8 cellular contexts compared by ENCODE assay signal in genomic region chr19:3575260-3575741, GRCh38. TPM values are rescaled to one million over a fixed set of nuclear protein-coding genes. Genes with fewer than 3 reads are reported as not detected.
DNase-seq lines count a peak whose midpoint lies in the region; ATAC-seq and TF ChIP-seq lines count a peak whose summit lies in the region.
"Had no signal": no experiment of that assay in that cellular context is flagged by ENCODE, and none has a peak within 500 bp of the region (broad histone marks: within the 10 kb centered on the region; RNA-seq: fewer than 3 reads in every experiment).

No MANE protein-coding gene starts in this region.

- H2BK120ac ChIP-seq in IMR-90 (ENCODE audit: low read depth, low read length): no peak overlapping the region

- peaks cover 10% of the 10 kb centered on the region for H3K9me1 ChIP-seq in IMR-90 (ENCODE audit: insufficient read depth, low read length)

- no peak overlapping the region for H2AFZ ChIP-seq in IMR-90 (replicated peaks; ENCODE audit: low read length, poor library complexity)

- H3K18ac ChIP-seq in IMR-90 (ENCODE audit: low read depth, low read length): no peak overlapping the region

- H4K8ac ChIP-seq in IMR-90 (ENCODE audit: low read depth in 2 of 2, low read length in 2 of 2): no peak overlapping the region

- intact Hi-C loops in IMR-90 (cut with micrococcal nuclease): no loop called here
- intact Hi-C loops in activated CD4-positive, alpha-beta memory T cell treated with anti-CD3 and anti-CD28 coated beads for 36 hours (cut with micrococcal nuclease): loop anchor here (10.0 kb wide), 1 partner anchor 490 kb away; the partner anchor contains the start of gene ZBTB7A

- H3K27ac Mint-ChIP-seq in activated CD4-positive, alpha-beta memory T cell treated with anti-CD3 and anti-CD28 coated beads for 36 hours: no peak overlapping the region

- no peak overlapping the region for H4K91ac ChIP-seq in IMR-90 (ENCODE audit: insufficient read depth, low read depth, low read length)

- H3K9ac ChIP-seq in IMR-90 (ENCODE audit: low read depth, low read length): no peak overlapping the region

- H2AK9ac ChIP-seq in IMR-90 (replicated peaks; ENCODE audit: low read depth, low read length, poor library complexity): peak overlapping the region; percentile 15

- ATAC-seq in IMR-90 (ENCODE audit: low read depth): no peak

- no peaks in the 10 kb centered on the region for H3K27me3 ChIP-seq in IMR-90 (ENCODE audit: control insufficient read depth, insufficient read depth, low read length)

- H2BK20ac ChIP-seq in IMR-90 (ENCODE audit: low read depth, low read length): no peak overlapping the region

- dilution Hi-C loops in IMR-90 (cut with HindIII; ENCODE audit: low sequenced_read_pairs, unreplicated experiment): no loop called here

- H3K4me3 Mint-ChIP-seq in activated CD4-positive, alpha-beta memory T cell treated with anti-CD3 and anti-CD28 coated beads for 36 hours: no peak overlapping the region

- H3K79me1 ChIP-seq in IMR-90 (ENCODE audit: low read depth in 1 of 2, low read length in 2 of 2): peaks cover 7 to 22% of the 10 kb centered on the region in 2 experiments; a peak in 3 of 4 replicates

- no peak overlapping the region for H3K23ac ChIP-seq in IMR-90 (ENCODE audit: low read depth, low read length)

- H3K27me3 Mint-ChIP-seq in activated CD4-positive, alpha-beta memory T cell treated with anti-CD3 and anti-CD28 coated beads for 36 hours: no peaks in the 10 kb centered on the region

- H3K14ac ChIP-seq in IMR-90 (replicated peaks; ENCODE audit: low read depth, low read length): no peak overlapping the region

- no peak overlapping the region; the same call in 1 of the 2 replicates for H2AK5ac ChIP-seq in IMR-90 (ENCODE audit: low read depth, low read length)

- no peak overlapping the region for H2BK15ac ChIP-seq in IMR-90 (ENCODE audit: low read depth, low read length)

- TF ChIP-seq RAD21 in IMR-90 (IDR thresholded peaks at IDR 0.05; ENCODE audit: low read length): peak; percentile 27; the same call in 1 of the 2 replicates

- H3K4me2 ChIP-seq in IMR-90 (ENCODE audit: low read depth, low read length): no peak overlapping the region

- no peak overlapping the region for H3K4ac ChIP-seq in IMR-90 (ENCODE audit: low read depth, low read length)

- H3K4me1 ChIP-seq in IMR-90 (ENCODE audit: control insufficient read depth, insufficient read depth, low read length): no peaks in the 10 kb centered on the region

- POLR2A ChIA-PET in IMR-90 (lab: Charles Lee; ENCODE audit: unreplicated experiment): no interaction called here
- POLR2A ChIA-PET in activated CD4-positive, alpha-beta memory T cell treated with anti-CD3 and anti-CD28 coated beads for 36 hours (lab: Charles Lee): no interaction called here

- H3K4me3 ChIP-seq in IMR-90 (ENCODE audit: insufficient read depth, low read depth, low read length): no peak overlapping the region

- no peaks in the 10 kb centered on the region for H3K9me3 Mint-ChIP-seq in activated CD4-positive, alpha-beta memory T cell treated with anti-CD3 and anti-CD28 coated beads for 36 hours

- H2BK5ac ChIP-seq in IMR-90 (ENCODE audit: low read depth, low read length, poor library complexity, severe bottlenecking): no peak overlapping the region

- peaks cover 15% of the 10 kb centered on the region; the same call in 1 of the 2 replicates for H3K36me3 ChIP-seq in IMR-90 (ENCODE audit: control insufficient read depth, insufficient read depth, low read length)

- H4K20me1 ChIP-seq in IMR-90 (ENCODE audit: insufficient read depth, low read length): peaks cover 11% of the 10 kb centered on the region; the same call in 1 of the 2 replicates

- DNase-seq in EH (ENCODE audit: low read depth) (peak; percentile 23), IMR-90 (peak; percentile 16), medulla oblongata (ENCODE audit: extremely low spot score) (peak; percentile 15), A172 (ENCODE audit: low spot score) (no peak), AG20443 (ENCODE audit: low spot score) (no peak), NCI-H510A (lab: John Stamatoyannopoulos, UW) (no peak)
- DNase-seq in activated CD4-positive, alpha-beta memory T cell treated with anti-CD3 and anti-CD28 coated beads for 36 hours: peak; percentile 42
- DNase-seq: NCI-H1105 treated with DMSO at 0.1 percent for 48 hours had no signal

- peaks cover 13% of the 10 kb centered on the region for H3K36me3 Mint-ChIP-seq in activated CD4-positive, alpha-beta memory T cell treated with anti-CD3 and anti-CD28 coated beads for 36 hours

- H3K56ac ChIP-seq in IMR-90 (ENCODE audit: extremely low read depth, insufficient read depth, low read length): no peak overlapping the region

- TF ChIP-seq POLR2A in IMR-90 (IDR thresholded peaks at IDR 0.05; ENCODE audit: low read depth, low read length): no peak

- no peak overlapping the region for H4K5ac ChIP-seq in IMR-90 (ENCODE audit: low read depth, low read length)

- peaks cover 10% of the 10 kb centered on the region for H3K4me1 Mint-ChIP-seq in activated CD4-positive, alpha-beta memory T cell treated with anti-CD3 and anti-CD28 coated beads for 36 hours (ENCODE audit: low read depth)

- CTCF ChIA-PET in IMR-90 (lab: Yijun Ruan, JAX): no interaction called here
- CTCF ChIA-PET in activated CD4-positive, alpha-beta memory T cell treated with anti-CD3 and anti-CD28 coated beads for 36 hours (lab: Charles Lee): interaction anchor here (1.0 to 1.5 kb wide), 3 partner anchors 18 to 29 kb away, joined by 3 to 4 read pairs (median 3); partner anchors contain the start of gene MFSD12

- WGBS in IMR-90 (ENCODE audit: extremely low coverage in 2 of 2, insufficient read length in 1 of 2), 2 experiments: 96% methylated on average over 7 of the region's 19 CpGs; no CpG with 5 or more reads in 1 of the 2 experiments

- no peak overlapping the region for H3K27ac ChIP-seq in IMR-90 (ENCODE audit: insufficient read depth, low read length)

- in situ Hi-C loops in IMR-90 (cut with MboI; ENCODE audit: low sequenced_read_pairs): no loop called here

- 0 out of 2 replicates have a peak, but pooled peaks have one; percentile 22 for TF ChIP-seq CTCF in IMR-90 (conservative IDR thresholded peaks at IDR 0.05; ENCODE audit: low read depth, low read length)

- H3K9me3 ChIP-seq in IMR-90 (ENCODE audit: control insufficient read depth, insufficient read depth, low read length): no peaks in the 10 kb centered on the region

- no TSS peak for BruUV-seq in IMR-90 (replicated peaks; lab: Mats Ljungman, UMichigan)

TF ChIP-seq in IMR-90, 13 proteins besides CTCF, POLR2A, EP300 and RAD21 (continues in another document):
- no peak for TF ChIP-seq MAZ (IDR thresholded peaks at IDR 0.05; ENCODE audit: borderline replicate concordance, low read depth, low read length)
- no peak for TF ChIP-seq FOS (IDR thresholded peaks at IDR 0.05; ENCODE audit: low read depth, low read length)
- no peak for TF ChIP-seq CHD1 (IDR thresholded peaks at IDR 0.05; ENCODE audit: low read depth, low read length)
- TF ChIP-seq RFX5 (IDR thresholded peaks at IDR 0.05; ENCODE audit: low read depth, low read length): no peak
- TF ChIP-seq MAFK (IDR thresholded peaks at IDR 0.05; ENCODE audit: low read depth, low read length): no peak
- no peak for TF ChIP-seq ELK1 (IDR thresholded peaks at IDR 0.05; ENCODE audit: borderline replicate concordance, low read depth, low read length)

RNA-seq across cellular contexts. Expression of gene HMG20B, which starts 2.6 kb away (rescaled TPM):
- total RNA-seq in IMR-90 (2012; rRNA removed): 57.5 and 59.4 TPM in 2 replicates
- 63.8 and 76.9 TPM in 2 replicates for polyA plus RNA-seq in IMR-90 (2012; rRNA removed)
- 51.1 and 68.0 TPM in 2 replicates for polyA plus RNA-seq in IMR-90 (2012; cell fraction: cytosol; rRNA removed)
- polyA plus RNA-seq in IMR-90 (2012; cell fraction: nucleus; rRNA removed; ENCODE audit: low replicate concordance): 196 and 342 TPM in 2 replicates
- total RNA-seq in activated CD4-positive, alpha-beta memory T cell treated with anti-CD3 and anti-CD28 coated beads for 36 hours: 10 to 100 TPM; 68.1 to 78.5 TPM
- total RNA-seq in A172 (2014; rRNA removed; shearing (Covaris generic)): 224 and 260 TPM in 2 replicates

RNA-seq across cellular contexts. Expression of gene GIPC3, which starts 10.0 kb away (rescaled TPM):
- under 0.01 TPM in 2 replicates for total RNA-seq in IMR-90 (2012; rRNA removed)
- 0.36 and 0.42 TPM in 2 replicates for polyA plus RNA-seq in IMR-90 (2012; rRNA removed)
- 0.15 and 0.29 TPM in 2 replicates for polyA plus RNA-seq in IMR-90 (2012; cell fraction: cytosol; rRNA removed)
- polyA plus RNA-seq in IMR-90 (2012; cell fraction: nucleus; rRNA removed; ENCODE audit: low replicate concordance): 2.3 and 2.5 TPM in 2 replicates
- under 1 TPM; 0.19 to 0.26 TPM for total RNA-seq in activated CD4-positive, alpha-beta memory T cell treated with anti-CD3 and anti-CD28 coated beads for 36 hours
- 0.07 TPM in 1 of 2 replicates, not detected in the other for total RNA-seq in A172 (2014; rRNA removed; shearing (Covaris generic))

RNA-seq across cellular contexts. Expression of gene MFSD12, which starts 17.9 kb away (rescaled TPM):
- total RNA-seq in IMR-90 (2012; rRNA removed): 20.4 and 25.0 TPM in 2 replicates
- 77.2 and 85.1 TPM in 2 replicates for polyA plus RNA-seq in IMR-90 (2012; rRNA removed)
- 78.7 and 92.2 TPM in 2 replicates for polyA plus RNA-seq in IMR-90 (2012; cell fraction: cytosol; rRNA removed)
- polyA plus RNA-seq in IMR-90 (2012; cell fraction: nucleus; rRNA removed; ENCODE audit: low replicate concordance): 159 and 406 TPM in 2 replicates
- 10 to 100 TPM; 50.6 to 54.2 TPM for total RNA-seq in activated CD4-positive, alpha-beta memory T cell treated with anti-CD3 and anti-CD28 coated beads for 36 hours
- 152 and 169 TPM in 2 replicates for total RNA-seq in A172 (2014; rRNA removed; shearing (Covaris generic))

RNA-seq across cellular contexts. Expression of gene TBXA2R, which starts 31.4 kb away (rescaled TPM):
- 0.28 and 0.36 TPM in 2 replicates for total RNA-seq in IMR-90 (2012; rRNA removed)
- polyA plus RNA-seq in IMR-90 (2012; rRNA removed): 2.3 and 3.6 TPM in 2 replicates
- 2.4 and 4.4 TPM in 2 replicates for polyA plus RNA-seq in IMR-90 (2012; cell fraction: cytosol; rRNA removed)
- polyA plus RNA-seq in IMR-90 (2012; cell fraction: nucleus; rRNA removed; ENCODE audit: low replicate concordance): 1.2 and 4.5 TPM in 2 replicates
- under 1 TPM; 0.31 to 0.36 TPM for total RNA-seq in activated CD4-positive, alpha-beta memory T cell treated with anti-CD3 and anti-CD28 coated beads for 36 hours
- total RNA-seq in A172 (2014; rRNA removed; shearing (Covaris generic)): 3.4 and 7.4 TPM in 2 replicates

RNA-seq across cellular contexts. Expression of gene TEKTIP1, which starts 36.3 kb away (rescaled TPM):
- total RNA-seq in IMR-90 (2012; rRNA removed): not detected in 2 replicates
- polyA plus RNA-seq in IMR-90 (2012; rRNA removed): not detected in 2 replicates
- not detected in 2 replicates for polyA plus RNA-seq in IMR-90 (2012; cell fraction: cytosol; rRNA removed)
- 0.36 and 0.60 TPM in 2 replicates for polyA plus RNA-seq in IMR-90 (2012; cell fraction: nucleus; rRNA removed; ENCODE audit: low replicate concordance)
- total RNA-seq in activated CD4-positive, alpha-beta memory T cell treated with anti-CD3 and anti-CD28 coated beads for 36 hours: 1 to 10 TPM; 1.1 to 1.8 TPM
- total RNA-seq in A172 (2014; rRNA removed; shearing (Covaris generic)): not detected in 2 replicates

Comparison
In these comparisons a context has a peak if more than half of its experiments do, and no peak if none do; other contexts are left out.
1. DNase-seq: peak in EH (single experiment), IMR-90 (single experiment), activated CD4-positive, alpha-beta memory T cell treated with anti-CD3 and anti-CD28 coated beads for 36 hours (single experiment) and medulla oblongata (single experiment); none in A172 (single experiment), AG20443 (single experiment) and NCI-H510A (single experiment).